Comparison of ENCODE assay signal across 14 cellular contexts in the genomic region with DNA sequence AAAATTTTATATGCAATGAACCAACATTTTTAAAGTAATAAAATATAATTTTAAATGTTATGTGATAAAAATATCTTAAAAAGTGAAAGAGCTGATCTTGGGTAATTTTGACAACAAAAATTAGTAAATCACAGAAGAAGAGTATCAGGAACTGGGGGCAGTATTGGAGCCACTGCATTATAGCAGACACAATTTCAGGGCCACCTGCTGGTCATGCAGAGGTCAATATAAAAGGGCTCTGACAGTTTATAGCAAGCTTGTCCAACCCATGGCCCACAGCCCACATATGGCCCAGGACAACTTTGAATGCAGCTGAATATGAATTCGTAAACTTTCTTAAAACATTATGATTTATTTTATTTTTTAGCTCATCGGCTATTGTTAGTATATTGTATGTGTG. TPM values are rescaled to one million over a fixed set of nuclear protein-coding genes. Genes with fewer than 3 reads are reported as not detected.
DNase-seq lines count a peak whose midpoint lies in the region; ATAC-seq and TF ChIP-seq lines count a peak whose summit lies in the region.
"Had no signal": no experiment of that assay in that cellular context is flagged by ENCODE, and none has a peak within 500 bp of the region (broad histone marks: within the 10 kb centered on the region; RNA-seq: fewer than 3 reads in every experiment).

No MANE protein-coding gene starts in this region.

- no peaks in the 10 kb centered on the region for H3K79me1 ChIP-seq in mesendoderm (ENCODE audit: low read length)

- H3K4me1 ChIP-seq in naive thymus-derived CD4-positive, alpha-beta T cell (ENCODE audit: control insufficient read depth in 2 of 2, insufficient read depth in 2 of 2, low read length in 2 of 2) = peaks cover 0 to 13% of the 10 kb centered on the region in 2 donors
- peaks cover 2% of the 10 kb centered on the region for H3K4me1 ChIP-seq in mesendoderm (ENCODE audit: control insufficient read depth, low read depth, low read length)
- H3K4me1 ChIP-seq: ascending aorta had no signal

- H3K9me3 ChIP-seq in WERI-Rb-1 (ENCODE audit: severe bottlenecking) = no peaks in the 10 kb centered on the region
- H3K9me3 ChIP-seq in naive thymus-derived CD4-positive, alpha-beta T cell (ENCODE audit: control insufficient read depth in 2 of 3, low read length in 3 of 3) = no peaks in the 10 kb centered on the region
- H3K9me3 ChIP-seq: ascending aorta had no signal

- H3K4me3 ChIP-seq in AG10803 (ENCODE audit: low read length) (no peak overlapping the region), WERI-Rb-1 (ENCODE audit: low read depth, low read length) (no peak overlapping the region), mesendoderm (ENCODE audit: low read length) (no peak overlapping the region)
- no peak overlapping the region for H3K4me3 ChIP-seq in naive thymus-derived CD4-positive, alpha-beta T cell (ENCODE audit: low read length)
- H3K4me3 ChIP-seq: ascending aorta had no signal

- H2AK5ac ChIP-seq in mesendoderm (ENCODE audit: low read length) = no peak overlapping the region

- H3K4ac ChIP-seq in mesendoderm (ENCODE audit: low read depth, low read length) = no peak overlapping the region

- DNase-seq in AG10803 (ENCODE audit: low read depth) (no peak), WERI-Rb-1 (peak; percentile 22), mesendoderm (no peak)
- DNase-seq in stimulated activated CD4-positive, alpha-beta T cell treated with anti-CD3 and anti-CD28 coated beads, Interleukin-2, amount 100 ng/mL, for 24 hours = no peak
- DNase-seq in naive thymus-derived CD4-positive, alpha-beta T cell = no peak
- DNase-seq in activated CD4-positive, alpha-beta memory T cell treated with anti-CD3 and anti-CD28 coated beads for 36 hours = no peak
- DNase-seq: AML-193; NCI-H1092 treated with DMSO at 0.1 percent for 48 hours; NK-92 treated with Interleukin-12 subunit alpha and Interleukin-12 subunit beta, amount 100 ng/mL, for 24 hours; small intestine had no signal

- intact Hi-C loops in naive thymus-derived CD4-positive, alpha-beta T cell (cut with micrococcal nuclease) = no loop called here
- intact Hi-C loops in activated CD4-positive, alpha-beta memory T cell treated with anti-CD3 and anti-CD28 coated beads for 36 hours (cut with micrococcal nuclease) = no loop called here

- H2BK120ac ChIP-seq in mesendoderm (ENCODE audit: low read depth, low read length) = no peak overlapping the region

- no peak overlapping the region for H3K4me2 ChIP-seq in mesendoderm (ENCODE audit: low read length)

- no peak overlapping the region for H2BK5ac ChIP-seq in mesendoderm (ENCODE audit: low read length)

- H4K8ac ChIP-seq in mesendoderm (ENCODE audit: low read depth, low read length) = no peak overlapping the region

- H3K4me1 Mint-ChIP-seq in naive thymus-derived CD4-positive, alpha-beta T cell = peaks cover 3 to 56% (median 48%) of the 10 kb centered on the region in 7 donors
- no peaks in the 10 kb centered on the region for H3K4me1 Mint-ChIP-seq in activated CD4-positive, alpha-beta memory T cell treated with anti-CD3 and anti-CD28 coated beads for 36 hours (ENCODE audit: low read depth)

- POLR2A ChIA-PET in naive thymus-derived CD4-positive, alpha-beta T cell (lab: Charles Lee) = interaction anchor here (0.6 to 2.4 kb wide), 6 partner anchors 13 to 333 kb away, joined by 3 to 9 read pairs (median 4); a partner anchor contains a TSS
- POLR2A ChIA-PET in activated CD4-positive, alpha-beta memory T cell treated with anti-CD3 and anti-CD28 coated beads for 36 hours (lab: Charles Lee) = no interaction called here

- H3K9me3 Mint-ChIP-seq in naive thymus-derived CD4-positive, alpha-beta T cell = no peaks in the 10 kb centered on the region
- H3K9me3 Mint-ChIP-seq in activated CD4-positive, alpha-beta memory T cell treated with anti-CD3 and anti-CD28 coated beads for 36 hours = no peaks in the 10 kb centered on the region
- H3K9me3 Mint-ChIP-seq: T-helper 2 cell treated with Interferon-gamma antibody and Interleukin-4, amounts not matched to agents 5 μg/mL and 100 μg/mL, for 36 hours had no signal

- CTCF ChIA-PET in naive thymus-derived CD4-positive, alpha-beta T cell (lab: Charles Lee) = interaction anchor here (0.7 to 3.5 kb wide), 5 partner anchors 9 to 285 kb away, joined by 3 to 11 read pairs (median 4); no protein-coding TSS in a partner anchor
- CTCF ChIA-PET in activated CD4-positive, alpha-beta memory T cell treated with anti-CD3 and anti-CD28 coated beads for 36 hours (lab: Charles Lee) = interaction anchor here (0.7 to 2.8 kb wide), 13 partner anchors 9 to 190 kb away, joined by 3 to 20 read pairs (median 3); no protein-coding TSS in a partner anchor

- peaks cover 8 to 29% (median 21%) of the 10 kb centered on the region in 5 donors for H3K36me3 Mint-ChIP-seq in naive thymus-derived CD4-positive, alpha-beta T cell
- H3K36me3 Mint-ChIP-seq in activated CD4-positive, alpha-beta memory T cell treated with anti-CD3 and anti-CD28 coated beads for 36 hours = peaks cover 3% of the 10 kb centered on the region

- H3K56ac ChIP-seq in mesendoderm (ENCODE audit: low read length) = no peak overlapping the region

- no peak overlapping the region for H3K9ac ChIP-seq in mesendoderm (ENCODE audit: low read length)

- H3K4me3 Mint-ChIP-seq in naive thymus-derived CD4-positive, alpha-beta T cell = no peak overlapping the region
- no peak overlapping the region for H3K4me3 Mint-ChIP-seq in activated CD4-positive, alpha-beta memory T cell treated with anti-CD3 and anti-CD28 coated beads for 36 hours
- H3K4me3 Mint-ChIP-seq: T-helper 2 cell treated with Interferon-gamma antibody and Interleukin-4, amounts not matched to agents 5 μg/mL and 100 μg/mL, for 36 hours had no signal

- H3K36me3 ChIP-seq in WERI-Rb-1 (no peaks in the 10 kb centered on the region), mesendoderm (ENCODE audit: control insufficient read depth, insufficient read depth, low read length) (no peaks in the 10 kb centered on the region)
- peaks cover 0 to 19% (median 0%) of the 10 kb centered on the region in 3 experiments for H3K36me3 ChIP-seq in naive thymus-derived CD4-positive, alpha-beta T cell (ENCODE audit: control insufficient read depth in 2 of 3, insufficient read depth in 3 of 3, low read length in 3 of 3)
- H3K36me3 ChIP-seq: ascending aorta had no signal

- H3K79me2 ChIP-seq in mesendoderm (ENCODE audit: control insufficient read depth, insufficient read depth, low read length) = no peaks in the 10 kb centered on the region

- ATAC-seq in GM18511 (IDR thresholded peaks at IDR 0.05; ENCODE audit: unreplicated experiment) = peak; percentile 78
- peak; percentile 65 for ATAC-seq in HG03103 (IDR thresholded peaks at IDR 0.05; ENCODE audit: low read depth, unreplicated experiment)
- ATAC-seq in naive thymus-derived CD4-positive, alpha-beta T cell = no peak

- no peak overlapping the region for H3K18ac ChIP-seq in mesendoderm (ENCODE audit: low read length)

- no CpG with 5 or more reads among the region's 2 CpGs for WGBS in mesendoderm (ENCODE audit: extremely low coverage, insufficient coverage, low lambda C conversion rate)

- no peak overlapping the region for H3K23ac ChIP-seq in mesendoderm (ENCODE audit: low read length)

- H3K27me3 ChIP-seq in WERI-Rb-1 (ENCODE audit: insufficient read depth, low read depth, severe bottlenecking) = peaks cover 8% of the 10 kb centered on the region
- no peaks in the 10 kb centered on the region for H3K27me3 ChIP-seq in naive thymus-derived CD4-positive, alpha-beta T cell (ENCODE audit: control insufficient read depth in 2 of 2, insufficient read depth in 2 of 2, low read length in 2 of 2)
- H3K27me3 ChIP-seq in mesendoderm (ENCODE audit: insufficient read depth, low read length, poor library complexity) = no peaks in the 10 kb centered on the region
- H3K27me3 ChIP-seq: ascending aorta had no signal

- no peak overlapping the region for H3K27ac ChIP-seq in WERI-Rb-1
- no peak overlapping the region for H3K27ac ChIP-seq in naive thymus-derived CD4-positive, alpha-beta T cell (ENCODE audit: low read depth, low read length)
- no peak overlapping the region for H3K27ac ChIP-seq in mesendoderm (ENCODE audit: low read depth, low read length)
- H3K27ac ChIP-seq: ascending aorta had no signal

- no peak overlapping the region for H4K5ac ChIP-seq in mesendoderm (ENCODE audit: low read length)

- TF ChIP-seq CTCF in AG10803 (conservative IDR thresholded peaks at IDR 0.05; ENCODE audit: low read length) = peak; percentile 8; the same call in 1 of the 2 replicates
- peak; percentile 44; the same call in 1 of the 2 replicates for TF ChIP-seq CTCF in WERI-Rb-1 (IDR thresholded peaks at IDR 0.05; ENCODE audit: low read depth, low read length)

- no peak overlapping the region for H3K27ac Mint-ChIP-seq in naive thymus-derived CD4-positive, alpha-beta T cell
- no peak overlapping the region for H3K27ac Mint-ChIP-seq in activated CD4-positive, alpha-beta memory T cell treated with anti-CD3 and anti-CD28 coated beads for 36 hours
- H3K27ac Mint-ChIP-seq: T-helper 2 cell treated with Interferon-gamma antibody and Interleukin-4, amounts not matched to agents 5 μg/mL and 100 μg/mL, for 36 hours had no signal

- no peak overlapping the region for H2BK15ac ChIP-seq in mesendoderm (replicated peaks; ENCODE audit: low read depth)

- H3K27me3 Mint-ChIP-seq in naive thymus-derived CD4-positive, alpha-beta T cell = peaks cover 0 to 9% (median 0%) of the 10 kb centered on the region in 5 donors
- no peaks in the 10 kb centered on the region for H3K27me3 Mint-ChIP-seq in activated CD4-positive, alpha-beta memory T cell treated with anti-CD3 and anti-CD28 coated beads for 36 hours

RNA-seq across cellular contexts. Expression of a gene that starts 13.0 kb away (rescaled TPM):
- 100 to 1,000 TPM; 270 to 830 (median 674) TPM for total RNA-seq in naive thymus-derived CD4-positive, alpha-beta T cell
- 100 to 1,000 TPM; 637 to 928 TPM for polyA plus RNA-seq in naive thymus-derived CD4-positive, alpha-beta T cell
- 100 to 1,000 TPM; 111 to 122 TPM for total RNA-seq in activated CD4-positive, alpha-beta memory T cell treated with anti-CD3 and anti-CD28 coated beads for 36 hours
- polyA plus RNA-seq in mesendoderm (2013, experiment 1 of 2) = 12.4 TPM
- polyA plus RNA-seq in mesendoderm (2013, experiment 2 of 2) = 11.0 TPM
- total RNA-seq: ascending aorta had no signal
